In genomic region chr14:101907619-101908018, GRCh38 we compare ENCODE assay signal across 20 cellular contexts. TPM values are rescaled to one million over a fixed set of nuclear protein-coding genes. Genes with fewer than 3 reads are reported as not detected.
A peak's percentile ranks its signal among the peaks of the same experiment; 100 is the strongest.
DNase-seq lines count a peak whose midpoint lies in the region; ATAC-seq, FAIRE-seq and TF ChIP-seq lines count a peak whose summit lies in the region.
"Had no signal": no experiment of that assay in that cellular context is flagged by ENCODE, and none has a peak within 500 bp of the region (broad histone marks: within the 10 kb centered on the region; RNA-seq: fewer than 3 reads in every experiment).

No MANE protein-coding gene starts in this region.

- TF ChIP-seq CTCF in K562 (IDR thresholded peaks at IDR 0.05 in 2 of 3, conservative IDR thresholded peaks at IDR 0.05 in 1 of 3; ENCODE audit: insufficient read depth in 2 of 3, low read depth in 1 of 3, low read length in 3 of 3) (no peak), kidney (IDR thresholded peaks at IDR 0.05; ENCODE audit: borderline replicate concordance, extremely low read depth, insufficient read depth) (no peak), breast epithelium (IDR thresholded peaks at IDR 0.05) (no peak)

- ATAC-seq in K562 = no peak
- ATAC-seq in stimulated activated effector memory CD8-positive, alpha-beta T cell treated with anti-CD3 and anti-CD28 coated beads, Interleukin-12 subunit alpha, Interleukin-12 subunit beta, amount 100 ng/mL, for 72 hours = no peak
- ATAC-seq: GM12878 had no signal

- H3K27ac ChIP-seq in K562 (ENCODE audit: extremely low read depth, low read depth, low read length) (no peak overlapping the region), kidney (ENCODE audit: low read depth in 2 of 2, low read length in 2 of 2) (no peak overlapping the region), breast epithelium (no peak overlapping the region)
- H3K27ac ChIP-seq: BLaER1 treated with 17β-estradiol and CSF1 and Interleukin-3, amounts not matched to agents 10 nM and 100 nM; GM23248 had no signal

- POLR2A ChIA-PET in K562 (lab: Yijun Ruan, JAX) = no interaction called here

- H3K9me3 ChIP-seq in K562 (replicated peaks; ENCODE audit: control insufficient read depth, insufficient read depth, low read depth, low read length) (no peaks in the 10 kb centered on the region), kidney (ENCODE audit: control insufficient read depth in 1 of 2, low read length in 2 of 2) (no peaks in the 10 kb centered on the region), breast epithelium (no peaks in the 10 kb centered on the region)
- H3K9me3 ChIP-seq: BLaER1 treated with 17β-estradiol and CSF1 and Interleukin-3, amounts not matched to agents 10 nM and 100 nM had no signal

- H3K79me2 ChIP-seq in K562 (ENCODE audit: control insufficient read depth, insufficient read depth, low read length) = no peaks in the 10 kb centered on the region

- H2AFZ ChIP-seq in K562 (ENCODE audit: low read depth, low read length) = no peak overlapping the region
- H2AFZ ChIP-seq: GM23248 had no signal

- FAIRE-seq in K562 (lab: Jason Lieb, UNC) (no peak), kidney (lab: Jason Lieb, UNC) (no peak)
- FAIRE-seq: GM12878, GM19239 had no signal

- TF ChIP-seq POLR2A in K562 (conservative IDR thresholded peaks at IDR 0.05) = no peak
- TF ChIP-seq POLR2A in breast epithelium (IDR thresholded peaks at IDR 0.05) = no peak

- BruUV-seq in K562 (replicated peaks; lab: Mats Ljungman, UMichigan) = no TSS peak

- no peaks in the 10 kb centered on the region for H3K4me1 Mint-ChIP-seq in activated naive CD4-positive, alpha-beta T cell treated with anti-CD3 and anti-CD28 coated beads, Interleukin-2, amount 10 ng/mL, durations not matched to agents 7 days and 5 days
- peaks cover under 1% of the 10 kb centered on the region for H3K4me1 Mint-ChIP-seq in stimulated activated effector memory CD8-positive, alpha-beta T cell treated with anti-CD3 and anti-CD28 coated beads, Interleukin-12 subunit alpha, Interleukin-12 subunit beta, amount 100 ng/mL, for 72 hours
- no peaks in the 10 kb centered on the region for H3K4me1 Mint-ChIP-seq in activated CD4-positive, alpha-beta T cell treated with anti-CD3 and anti-CD28 coated beads, Interleukin-2, amount 10 ng/mL, durations not matched to agents 24 days and 14 days
- H3K4me1 Mint-ChIP-seq: B cell had no signal

- peak overlapping the region; percentile 11 for H3K27ac Mint-ChIP-seq in activated naive CD4-positive, alpha-beta T cell treated with anti-CD3 and anti-CD28 coated beads, Interleukin-2, amount 10 ng/mL, durations not matched to agents 7 days and 5 days
- peak overlapping the region; percentile 43 for H3K27ac Mint-ChIP-seq in stimulated activated effector memory CD8-positive, alpha-beta T cell treated with anti-CD3 and anti-CD28 coated beads, Interleukin-12 subunit alpha, Interleukin-12 subunit beta, amount 100 ng/mL, for 72 hours
- no peak overlapping the region for H3K27ac Mint-ChIP-seq in activated CD4-positive, alpha-beta T cell treated with anti-CD3 and anti-CD28 coated beads, Interleukin-2, amount 10 ng/mL, durations not matched to agents 24 days and 14 days
- H3K27ac Mint-ChIP-seq: B cell had no signal

- no peak overlapping the region for H3K4me2 ChIP-seq in K562 (ENCODE audit: insufficient read depth, low read length)
- H3K4me2 ChIP-seq: BLaER1 treated with 17β-estradiol and CSF1 and Interleukin-3, amounts not matched to agents 10 nM and 100 nM had no signal

- WGBS in K562 (ENCODE audit: insufficient coverage, low coverage, missing lambda C conversion rate) = 95% methylated on average over 10 of the region's 16 CpGs

- CTCF ChIA-PET in activated naive CD4-positive, alpha-beta T cell treated with anti-CD3 and anti-CD28 coated beads, Interleukin-2, amount 10 ng/mL, durations not matched to agents 7 days and 5 days (lab: Charles Lee) = no interaction called here
- CTCF ChIA-PET in K562 (lab: Yijun Ruan, JAX; ENCODE audit: low intra/inter-chr PET ratio) = no interaction called here

- no peaks in the 10 kb centered on the region for H3K9me1 ChIP-seq in K562 (ENCODE audit: control insufficient read depth, insufficient read depth, low read length)

- DNase-seq in activated naive CD4-positive, alpha-beta T cell treated with anti-CD3 and anti-CD28 coated beads, Interleukin-2, amount 10 ng/mL, durations not matched to agents 7 days and 5 days = no peak
- no peak for DNase-seq in activated naive CD4-positive, alpha-beta T cell treated with anti-CD3 and anti-CD28 coated beads, Interleukin-2, amount 50 U/mL, for 16 hours
- no peak for DNase-seq in K562 (ENCODE audit: extremely low read depth in 1 of 4, low spot score in 3 of 4)
- DNase-seq in kidney = peak; percentile 59
- no peak for DNase-seq in stimulated activated effector memory CD8-positive, alpha-beta T cell treated with anti-CD3 and anti-CD28 coated beads, Interleukin-12 subunit alpha, Interleukin-12 subunit beta, amount 100 ng/mL, for 72 hours (ENCODE audit: low spot score in 2 of 2)
- DNase-seq in NCI-H82 (lab: John Stamatoyannopoulos, UW) = no peak
- no peak for DNase-seq in breast epithelium (ENCODE audit: low spot score in 2 of 2)
- DNase-seq in activated CD4-positive, alpha-beta T cell treated with anti-CD3 and anti-CD28 coated beads, Interleukin-2, amount 10 ng/mL, durations not matched to agents 24 days and 14 days = no peak
- DNase-seq: CD8-positive, alpha-beta memory T cell; COR-L47; DMS 273 treated with DMSO at 0.1 percent for 48 hours; DMS53; DND-41; EL; GM23248; HCEC 1CT had no signal

- H4K20me1 ChIP-seq in K562 (replicated peaks; ENCODE audit: control insufficient read depth, insufficient read depth, low read length) = no peaks in the 10 kb centered on the region

- intact Hi-C loops in K562 (cut with micrococcal nuclease) (no loop called here), kidney (cut with DNase I) (no loop called here), breast epithelium (cut with DNase I; ENCODE audit: low total_unique reads) (no loop called here)
- intact Hi-C loops in activated CD4-positive, alpha-beta T cell treated with anti-CD3 and anti-CD28 coated beads, Interleukin-2, amount 10 ng/mL, durations not matched to agents 24 days and 14 days (cut with micrococcal nuclease) = no loop called here

- H3K9ac ChIP-seq in K562 (ENCODE audit: insufficient read depth in 1 of 2, low read depth in 2 of 2, low read length in 2 of 2) (no peak overlapping the region), kidney (ENCODE audit: low read length in 2 of 2) (no peak overlapping the region)
- H3K9ac ChIP-seq: BLaER1 treated with 17β-estradiol and CSF1 and Interleukin-3, amounts not matched to agents 10 nM and 100 nM; GM23248 had no signal

- H3K27me3 ChIP-seq in K562 (ENCODE audit: control insufficient read depth in 2 of 2, insufficient read depth in 2 of 2, low read length in 2 of 2) (no peaks in the 10 kb centered on the region), breast epithelium (no peaks in the 10 kb centered on the region)
- H3K27me3 ChIP-seq: BLaER1 treated with 17β-estradiol and CSF1 and Interleukin-3, amounts not matched to agents 10 nM and 100 nM had no signal

- H3K9me3 Mint-ChIP-seq in activated naive CD4-positive, alpha-beta T cell treated with anti-CD3 and anti-CD28 coated beads, Interleukin-2, amount 10 ng/mL, durations not matched to agents 7 days and 5 days = no peaks in the 10 kb centered on the region
- no peaks in the 10 kb centered on the region for H3K9me3 Mint-ChIP-seq in stimulated activated effector memory CD8-positive, alpha-beta T cell treated with anti-CD3 and anti-CD28 coated beads, Interleukin-12 subunit alpha, Interleukin-12 subunit beta, amount 100 ng/mL, for 72 hours
- H3K9me3 Mint-ChIP-seq in activated CD4-positive, alpha-beta T cell treated with anti-CD3 and anti-CD28 coated beads, Interleukin-2, amount 10 ng/mL, durations not matched to agents 24 days and 14 days = no peaks in the 10 kb centered on the region
- H3K9me3 Mint-ChIP-seq: CD8-positive, alpha-beta memory T cell had no signal

- H3K27me3 Mint-ChIP-seq in activated naive CD4-positive, alpha-beta T cell treated with anti-CD3 and anti-CD28 coated beads, Interleukin-2, amount 10 ng/mL, durations not matched to agents 7 days and 5 days = no peaks in the 10 kb centered on the region
- no peaks in the 10 kb centered on the region for H3K27me3 Mint-ChIP-seq in activated CD4-positive, alpha-beta T cell treated with anti-CD3 and anti-CD28 coated beads, Interleukin-2, amount 10 ng/mL, durations not matched to agents 24 days and 14 days
- H3K27me3 Mint-ChIP-seq: B cell; CD8-positive, alpha-beta memory T cell had no signal

- H3K4me3 ChIP-seq in K562 (no peak overlapping the region), kidney (ENCODE audit: low read length in 2 of 2) (no peak overlapping the region), breast epithelium (no peak overlapping the region)
- H3K4me3 ChIP-seq: BLaER1 treated with 17β-estradiol and CSF1 and Interleukin-3, amounts not matched to agents 10 nM and 100 nM; GM12878; GM23248 had no signal

- H3K36me3 ChIP-seq in K562 (ENCODE audit: control insufficient read depth, insufficient read depth, low read length) (peaks cover 84% of the 10 kb centered on the region), kidney (ENCODE audit: control insufficient read depth in 1 of 2, insufficient read depth in 2 of 2, low read length in 2 of 2) (peaks cover 18 to 31% of the 10 kb centered on the region in 2 donors), breast epithelium (no peaks in the 10 kb centered on the region)

- H3K4me3 Mint-ChIP-seq in activated naive CD4-positive, alpha-beta T cell treated with anti-CD3 and anti-CD28 coated beads, Interleukin-2, amount 10 ng/mL, durations not matched to agents 7 days and 5 days = no peak overlapping the region
- no peak overlapping the region for H3K4me3 Mint-ChIP-seq in stimulated activated effector memory CD8-positive, alpha-beta T cell treated with anti-CD3 and anti-CD28 coated beads, Interleukin-12 subunit alpha, Interleukin-12 subunit beta, amount 100 ng/mL, for 72 hours
- H3K4me3 Mint-ChIP-seq in activated CD4-positive, alpha-beta T cell treated with anti-CD3 and anti-CD28 coated beads, Interleukin-2, amount 10 ng/mL, durations not matched to agents 24 days and 14 days = no peak overlapping the region
- H3K4me3 Mint-ChIP-seq: B cell; CD8-positive, alpha-beta memory T cell had no signal

- peaks cover 0 to 3% of the 10 kb centered on the region in 2 experiments; a peak in 1 of 5 replicates for H3K4me1 ChIP-seq in K562 (replicated peaks in 1 of 2; ENCODE audit: control insufficient read depth in 2 of 2, insufficient read depth in 2 of 2, low read length in 2 of 2)
- H3K4me1 ChIP-seq in kidney (ENCODE audit: control insufficient read depth in 1 of 2, insufficient read depth in 1 of 2, low read depth in 1 of 2, low read length in 2 of 2) = no peaks in the 10 kb centered on the region
- H3K4me1 ChIP-seq in breast epithelium = no peaks in the 10 kb centered on the region
- H3K4me1 ChIP-seq: BLaER1 treated with 17β-estradiol and CSF1 and Interleukin-3, amounts not matched to agents 10 nM and 100 nM had no signal

- TF ChIP-seq EP300 in K562 (IDR thresholded peaks at IDR 0.05; ENCODE audit: low read length) = no peak

- in situ Hi-C loops in K562 (cut with MboI) = no loop called here

- peaks cover 67% of the 10 kb centered on the region for H3K36me3 Mint-ChIP-seq in activated naive CD4-positive, alpha-beta T cell treated with anti-CD3 and anti-CD28 coated beads, Interleukin-2, amount 10 ng/mL, durations not matched to agents 7 days and 5 days
- H3K36me3 Mint-ChIP-seq in stimulated activated effector memory CD8-positive, alpha-beta T cell treated with anti-CD3 and anti-CD28 coated beads, Interleukin-12 subunit alpha, Interleukin-12 subunit beta, amount 100 ng/mL, for 72 hours = peaks cover 100% of the 10 kb centered on the region
- H3K36me3 Mint-ChIP-seq in activated CD4-positive, alpha-beta T cell treated with anti-CD3 and anti-CD28 coated beads, Interleukin-2, amount 10 ng/mL, durations not matched to agents 24 days and 14 days (ENCODE audit: low read depth) = peaks cover 52% of the 10 kb centered on the region

- no peak for TF ChIP-seq RAD21 in K562 (CRISPR knock-in tag; conservative IDR thresholded peaks at IDR 0.05 in 1 of 2, IDR thresholded peaks at IDR 0.05 in 1 of 2)

RNA-seq across cellular contexts. Expression of gene DYNC1H1, which starts 56.8 kb away (rescaled TPM):
- total RNA-seq in K562 (2011; cell fraction: chromatin; rRNA removed; ENCODE audit: low replicate concordance) = 696 and 788 TPM in 2 replicates
- total RNA-seq in K562 (2011; cell fraction: nucleolus; rRNA removed) = 257 and 323 TPM in 2 replicates
- 362 and 396 TPM in 2 replicates for total RNA-seq in K562 (2011; cell fraction: nucleoplasm; rRNA removed)
- total RNA-seq in K562 (2014; rRNA removed) (193 and 202 TPM in 2 replicates), K562 (2014; rRNA removed; fragmentation: Illumina TruSeq; extraction: Trizol) (126 and 128 TPM in 2 replicates), K562 (2015; rRNA removed; fragmentation: Illumina TruSeq; extraction: Trizol) (115 and 120 TPM in 2 replicates), K562 (2021) (320 and 335 TPM in 2 replicates), kidney (390 TPM), breast epithelium (100 to 1,000 TPM; 355 to 424 (median 391) TPM)
- polyA plus RNA-seq in K562 (2011; rRNA removed) (52.4 and 68.0 TPM in 2 replicates), K562 (2014; fragmentation: Illumina TruSeq; extraction: Trizol) (144 and 150 TPM in 2 replicates), K562 (2014; fragmentation: Nextera tagmentation; extraction: Ambion mirVana) (10 to 100 TPM; 31.9 to 35.9 TPM), K562 (2014; rRNA removed) (85.1 and 95.4 TPM in 2 replicates), kidney (ENCODE audit: insufficient read depth, low read depth, low replicate concordance) (132 TPM)
- polyA plus RNA-seq in K562 (2011; cell fraction: cytosol; rRNA removed) = 95.8 and 115 TPM in 2 replicates
- polyA plus RNA-seq in K562 (2011; cell fraction: nucleus; rRNA removed) = 211 and 277 TPM in 2 replicates
- polyA plus RNA-seq in K562 (2012) = 149 and 168 TPM in 2 replicates
- 267 and 271 TPM in 2 replicates for polyA minus RNA-seq in K562 (2011; rRNA and poly(A)+ RNA removed)
- 299 and 452 TPM in 2 replicates for polyA minus RNA-seq in K562 (2011; cell fraction: cytosol; rRNA and poly(A)+ RNA removed)
- 110 and 238 TPM in 2 replicates for polyA minus RNA-seq in K562 (2011; cell fraction: nucleus; rRNA and poly(A)+ RNA removed)
- total RNA-seq in activated CD4-positive, alpha-beta T cell treated with anti-CD3 and anti-CD28 coated beads, Interleukin-2, amount 10 ng/mL, durations not matched to agents 24 days and 14 days = 265 and 272 TPM in 2 replicates
